25 cellular contexts compared by ENCODE assay signal in genomic region chr3:132435239-132435910, GRCh38. TPM values are rescaled to one million over a fixed set of nuclear protein-coding genes. Genes with fewer than 3 reads are reported as not detected.
A peak's percentile ranks its signal among the peaks of the same experiment; 100 is the strongest.
DNase-seq lines count a peak whose midpoint lies in the region; ATAC-seq and TF ChIP-seq lines count a peak whose summit lies in the region.
"Had no signal": no experiment of that assay in that cellular context is flagged by ENCODE, and none has a peak within 500 bp of the region (broad histone marks: within the 10 kb centered on the region; RNA-seq: fewer than 3 reads in every experiment).

No MANE protein-coding gene starts in this region.

- H2AFZ ChIP-seq in neural progenitor cell (replicated peaks) = no peak overlapping the region

- H3K4me3 Mint-ChIP-seq in activated T-cell treated with anti-CD3 and anti-CD28 coated beads, Interleukin-2, amount 50 U/mL, for 24 hours = no peak overlapping the region
- H3K4me3 Mint-ChIP-seq in T-cell (no peak overlapping the region), neural progenitor cell (no peak overlapping the region)
- H3K4me3 Mint-ChIP-seq: CD8-positive, alpha-beta memory T cell; naive thymus-derived CD8-positive, alpha-beta T cell; T-helper 2 cell treated with Interferon-gamma antibody and Interleukin-4, amounts not matched to agents 5 μg/mL and 100 μg/mL, for 36 hours had no signal

- no peaks in the 10 kb centered on the region for H3K36me3 ChIP-seq in neural progenitor cell
- H3K36me3 ChIP-seq: tibial artery had no signal

- H3K79me2 ChIP-seq in neural progenitor cell (ENCODE audit: low read depth) = peaks cover 30% of the 10 kb centered on the region

- H3K36me3 Mint-ChIP-seq in activated T-cell treated with anti-CD3 and anti-CD28 coated beads, Interleukin-2, amount 50 U/mL, for 24 hours (ENCODE audit: low read depth) = peaks cover 51% of the 10 kb centered on the region
- H3K36me3 Mint-ChIP-seq in T-cell (peaks cover 28% of the 10 kb centered on the region), neural progenitor cell (peaks cover 2% of the 10 kb centered on the region)

- CTCF ChIA-PET in T-cell (lab: Charles Lee) = interaction anchor here (0.6 to 1.0 kb wide), 2 partner anchors 8 to 9 kb away, joined by 3 read pairs; no protein-coding TSS in a partner anchor

- TF ChIP-seq CTCF in foreskin keratinocyte (conservative IDR thresholded peaks at IDR 0.05) = no peak
- no peak for TF ChIP-seq CTCF in neural progenitor cell (IDR thresholded peaks at IDR 0.05)

- no peaks in the 10 kb centered on the region for H3F3A ChIP-seq in neural progenitor cell (ENCODE audit: low read depth)

- H3K27ac ChIP-seq in foreskin keratinocyte (peak overlapping the region; percentile 30), neural progenitor cell (no peak overlapping the region)
- H3K27ac ChIP-seq: KMS-11, psoas muscle, tibial artery had no signal

- H3K4me3 ChIP-seq in neural progenitor cell = no peak overlapping the region
- H3K4me3 ChIP-seq: psoas muscle, tibial artery had no signal

- no peaks in the 10 kb centered on the region for H3K27me3 Mint-ChIP-seq in activated T-cell treated with anti-CD3 and anti-CD28 coated beads, Interleukin-2, amount 50 U/mL, for 24 hours
- H3K27me3 Mint-ChIP-seq in T-cell (no peaks in the 10 kb centered on the region), neural progenitor cell (ENCODE audit: insufficient read depth, low read depth) (no peaks in the 10 kb centered on the region)
- H3K27me3 Mint-ChIP-seq: CD8-positive, alpha-beta memory T cell; naive thymus-derived CD8-positive, alpha-beta T cell had no signal

- peaks cover 6% of the 10 kb centered on the region for H4K20me1 ChIP-seq in neural progenitor cell (ENCODE audit: low read depth)

- ATAC-seq in T-cell (replicated peaks in 1 of 4) (no peak), foreskin keratinocyte (no peak)
- peak; percentile 87 for ATAC-seq in stimulated activated naive CD8-positive, alpha-beta T cell treated with anti-CD3 and anti-CD28 coated beads, Interleukin-15, Interleukin-2, amounts not matched to agents 100 U/mL and 50 U/mL, for 24 hours
- ATAC-seq: naive thymus-derived CD8-positive, alpha-beta T cell; psoas muscle had no signal

- no peak overlapping the region for H3K4me2 ChIP-seq in neural progenitor cell
- H3K4me2 ChIP-seq: KMS-11 had no signal

- H3K4me1 Mint-ChIP-seq in activated T-cell treated with anti-CD3 and anti-CD28 coated beads, Interleukin-2, amount 50 U/mL, for 24 hours (ENCODE audit: low read depth) = peaks cover 55% of the 10 kb centered on the region
- H3K4me1 Mint-ChIP-seq in T-cell (peaks cover 16 to 28% (median 18%) of the 10 kb centered on the region in 3 donors), neural progenitor cell (no peaks in the 10 kb centered on the region)

- peak overlapping the region; percentile 84 for H3K27ac Mint-ChIP-seq in activated T-cell treated with anti-CD3 and anti-CD28 coated beads, Interleukin-2, amount 50 U/mL, for 24 hours
- peak overlapping the region; percentile 11 to 50 for H3K27ac Mint-ChIP-seq in T-cell
- no peak overlapping the region for H3K27ac Mint-ChIP-seq in neural progenitor cell
- H3K27ac Mint-ChIP-seq: T-helper 2 cell treated with Interferon-gamma antibody and Interleukin-4, amounts not matched to agents 5 μg/mL and 100 μg/mL, for 36 hours had no signal

- POLR2A ChIA-PET in T-cell (lab: Charles Lee) = interaction anchor here in 1 of 2 donors (0.6 kb wide), 1 partner anchor 16 kb away, joined by 3 read pairs; no protein-coding TSS in a partner anchor

- no peaks in the 10 kb centered on the region for H3K9me3 Mint-ChIP-seq in activated T-cell treated with anti-CD3 and anti-CD28 coated beads, Interleukin-2, amount 50 U/mL, for 24 hours
- H3K9me3 Mint-ChIP-seq in T-cell (no peaks in the 10 kb centered on the region), neural progenitor cell (no peaks in the 10 kb centered on the region)
- H3K9me3 Mint-ChIP-seq: CD8-positive, alpha-beta memory T cell; naive thymus-derived CD8-positive, alpha-beta T cell; T-helper 2 cell treated with Interferon-gamma antibody and Interleukin-4, amounts not matched to agents 5 μg/mL and 100 μg/mL, for 36 hours had no signal

- H3K27me3 ChIP-seq in foreskin keratinocyte (no peaks in the 10 kb centered on the region), neural progenitor cell (no peaks in the 10 kb centered on the region)
- H3K27me3 ChIP-seq: tibial artery had no signal

- no peaks in the 10 kb centered on the region for H3K9me3 ChIP-seq in neural progenitor cell (ENCODE audit: low read depth)
- H3K9me3 ChIP-seq: psoas muscle, tibial artery had no signal

- no peak overlapping the region for H3K9ac ChIP-seq in neural progenitor cell
- H3K9ac ChIP-seq: KMS-11 had no signal

- peaks cover 10% of the 10 kb centered on the region for H3K4me1 ChIP-seq in foreskin keratinocyte
- no peaks in the 10 kb centered on the region for H3K4me1 ChIP-seq in neural progenitor cell

- no peak for DNase-seq in activated T-cell treated with anti-CD3 and anti-CD28 coated beads, Interleukin-2, amount 50 U/mL, for 24 hours
- no peak for DNase-seq in activated T-cell treated with anti-CD3 and anti-CD28 coated beads, Interleukin-2, amount 50 U/mL, for 48 hours
- DNase-seq in T-cell = no peak
- no peak for DNase-seq in foreskin keratinocyte
- no peak for DNase-seq in stimulated activated naive CD8-positive, alpha-beta T cell treated with anti-CD3 and anti-CD28 coated beads, Interleukin-15, Interleukin-2, amounts not matched to agents 100 U/mL and 50 U/mL, for 24 hours
- no peak for DNase-seq in NCI-H2029 (lab: John Stamatoyannopoulos, UW)
- no peak for DNase-seq in neural progenitor cell (ENCODE audit: low spot score)
- DNase-seq in SKM-1 (lab: John Stamatoyannopoulos, UW; ENCODE audit: unreplicated experiment) = no peak
- DNase-seq: activated CD4-positive, alpha-beta T cell treated with anti-CD3 and anti-CD28 coated beads for 1 hour; amygdala; caudate nucleus; CD8-positive, alpha-beta memory T cell; DMS79; effector memory CD4-positive, alpha-beta T cell; islet precursor cell; mesendoderm; naive thymus-derived CD8-positive, alpha-beta T cell; NCI-H1092 treated with DMSO at 0.1 percent for 48 hours; NCI-H524 treated with DMSO at 0.1 percent for 48 hours; psoas muscle; Right ventricle myocardium superior; stimulated activated CD4-positive, alpha-beta T cell treated with anti-CD3 and anti-CD28 coated beads, Interleukin-12 subunit alpha, Interleukin-12 subunit beta, amount 100 ng/mL, for 4 hours; tibial artery had no signal

RNA-seq across cellular contexts. Expression of gene DNAJC13, which starts 18.1 kb away (rescaled TPM):
- total RNA-seq in T-cell = 10 to 100 TPM; 28.7 to 33.7 (median 31.3) TPM
- total RNA-seq in foreskin keratinocyte = 37.3 and 41.4 TPM in 2 replicates
- polyA plus RNA-seq in foreskin keratinocyte = 11.3 and 13.3 TPM in 2 replicates
- 35.7 and 36.3 TPM in 2 replicates for total RNA-seq in neural progenitor cell (ENCODE audit: low replicate concordance)
